ENCODE assay signal across 9 cellular contexts in the genomic region with DNA sequence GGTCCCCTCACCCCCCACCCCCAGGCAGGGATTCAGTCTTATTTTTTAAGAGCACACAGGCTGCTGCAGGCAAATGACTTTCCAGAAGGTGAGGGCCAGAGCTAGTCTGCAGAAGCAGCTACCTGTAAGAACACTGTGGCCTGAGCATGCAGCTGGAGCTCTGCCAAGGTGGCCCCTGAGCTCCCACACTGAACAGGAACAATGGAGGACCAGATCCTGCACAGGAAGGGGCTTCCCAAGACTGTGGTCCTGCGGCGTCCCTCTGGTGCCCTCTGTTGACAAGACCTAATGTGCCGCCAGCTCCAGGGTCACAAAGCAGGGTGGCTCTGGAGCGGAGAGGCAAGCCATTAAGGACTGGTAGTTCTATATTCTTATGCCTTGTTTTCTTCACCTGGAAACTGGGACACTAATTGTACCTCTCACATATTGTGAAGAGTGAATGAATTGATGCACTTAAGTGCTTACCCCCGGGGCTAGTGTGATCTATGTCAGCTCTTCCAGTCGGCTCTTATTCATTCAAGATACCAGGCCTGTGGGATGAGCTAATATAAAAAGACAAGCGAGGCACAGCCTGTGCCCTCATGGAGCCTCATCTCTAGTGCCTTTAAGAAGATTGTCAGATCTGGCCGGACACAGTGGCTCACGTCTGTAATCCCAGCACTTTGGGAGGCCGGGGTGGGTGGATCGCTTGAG. TPM values are rescaled to one million over a fixed set of nuclear protein-coding genes. Genes with fewer than 3 reads are reported as not detected.
DNase-seq lines count a peak whose midpoint lies in the region; ATAC-seq, FAIRE-seq and TF ChIP-seq lines count a peak whose summit lies in the region.
"Had no signal": no experiment of that assay in that cellular context is flagged by ENCODE, and none has a peak within 500 bp of the region (broad histone marks: within the 10 kb centered on the region; RNA-seq: fewer than 3 reads in every experiment).

No MANE protein-coding gene starts in this region.

- peaks cover 0 to 4% (median 0%) of the 10 kb centered on the region in 5 experiments for H3K9me3 Mint-ChIP-seq in brain

- TF ChIP-seq CTCF in D721Med (IDR thresholded peaks at IDR 0.05; ENCODE audit: insufficient read depth, missing control alignments) (peak; percentile 87), HFF-Myc (IDR thresholded peaks at IDR 0.05; ENCODE audit: low read depth, low read length, missing control alignments) (peak; percentile 74), brain (conservative IDR thresholded peaks at IDR 0.05) (peak; percentile 61 to 73), right lobe of liver (IDR thresholded peaks at IDR 0.05) (peak; percentile 41 to 71 (median 68)), transverse colon (IDR thresholded peaks at IDR 0.05) (peak in 4 of 5 experiments; percentile 38 to 53 (median 46))

- H3K4me1 ChIP-seq in right lobe of liver (no peaks in the 10 kb centered on the region), transverse colon (no peaks in the 10 kb centered on the region)

- H3K27me3 ChIP-seq in right lobe of liver (no peaks in the 10 kb centered on the region), transverse colon (peaks cover 14% of the 10 kb centered on the region)

- DNase-seq in D721Med (ENCODE audit: insufficient read length, low spot score) (peak; percentile 62), HFF-Myc (ENCODE audit: extremely low read depth, low read depth) (no peak), NCI-H748 treated with DMSO at 0.1 percent for 48 hours (lab: John Stamatoyannopoulos, UW) (peak; percentile 72), right lobe of liver (peak; percentile 60 to 70 (median 60)), transverse colon (peak; percentile 51)

- no peaks in the 10 kb centered on the region for H3K9me3 ChIP-seq in right lobe of liver
- no peaks in the 10 kb centered on the region for H3K9me3 ChIP-seq in transverse colon
- H3K9me3 ChIP-seq: neutrophil had no signal

- TF ChIP-seq EP300 in transverse colon (IDR thresholded peaks at IDR 0.05; ENCODE audit: low read depth): no peak

- no peak overlapping the region for H3K4me3 Mint-ChIP-seq in brain

- peaks cover 8% of the 10 kb centered on the region for H3K4me1 Mint-ChIP-seq in brain

- no peak overlapping the region for H3K27ac Mint-ChIP-seq in brain

- ATAC-seq in right lobe of liver: peak; percentile 89 to 97 (median 92)
- no peak for ATAC-seq in HG02588 (IDR thresholded peaks at IDR 0.05; ENCODE audit: unreplicated experiment)
- no peak for ATAC-seq in HG02642 (IDR thresholded peaks at IDR 0.05; ENCODE audit: poor library complexity, unreplicated experiment)

- TF ChIP-seq POLR2A in right lobe of liver (IDR thresholded peaks at IDR 0.05): no peak
- TF ChIP-seq POLR2A in transverse colon (IDR thresholded peaks at IDR 0.05): no peak

- 59% methylated on average over 7 of the region's 11 CpGs for WGBS in right lobe of liver (ENCODE audit: insufficient coverage, low coverage, low lambda C conversion rate, missing lambda C conversion rate)
- 54 to 60% methylated on average over 2 to 11 of the region's 11 CpGs for WGBS in transverse colon (ENCODE audit: low coverage in 1 of 2), 2 donors

- H3K36me3 ChIP-seq in right lobe of liver (no peaks in the 10 kb centered on the region), transverse colon (no peaks in the 10 kb centered on the region)
- H3K36me3 ChIP-seq: neutrophil had no signal

- in situ Hi-C loops in transverse colon (cut with MboI; ENCODE audit: low pct_ligation_motif_present in 1 of 4, low pct_unique_long_range_greater_than_20kb in 1 of 4, low sequenced_read_pairs in 3 of 4): loop anchor here in 1 of 4 donors (25.0 kb wide), 1 partner anchor 175 kb away; no protein-coding TSS in a partner anchor

- intact Hi-C loops in right lobe of liver (cut with DNase I): loop anchor here in 1 of 2 donors (10.0 kb wide), 1 partner anchor 162 kb away; no protein-coding TSS in a partner anchor
- intact Hi-C loops in transverse colon (cut with DNase I; ENCODE audit: low total_unique reads): no loop called here

- H3K27me3 Mint-ChIP-seq in brain: peaks cover 4% of the 10 kb centered on the region

- no peak overlapping the region for H3K27ac ChIP-seq in right lobe of liver
- H3K27ac ChIP-seq in transverse colon: no peak overlapping the region
- H3K27ac ChIP-seq: neutrophil had no signal

- no peaks in the 10 kb centered on the region for H3K36me3 Mint-ChIP-seq in brain

- H3K4me3 ChIP-seq in HFF-Myc (replicated peaks; ENCODE audit: low read depth, low read length) (no peak overlapping the region), right lobe of liver (no peak overlapping the region), transverse colon (no peak overlapping the region)

- FAIRE-seq in D721Med (lab: Jason Lieb, UNC): no peak

RNA-seq across cellular contexts. Expression of a gene that starts 8.0 kb away (rescaled TPM):
- polyA plus RNA-seq in brain (ENCODE audit: insufficient read depth, low read depth, low replicate concordance): 33.2 TPM
- total RNA-seq in right lobe of liver (10 to 100 TPM; 14.5 to 21.5 (median 15.6) TPM), transverse colon (10 to 100 TPM; 16.1 to 41.4 (median 31.0) TPM)

RNA-seq across cellular contexts. Expression of a gene that starts 49.9 kb away (rescaled TPM):
- polyA plus RNA-seq in brain (ENCODE audit: insufficient read depth, low read depth, low replicate concordance): 19.6 TPM
- total RNA-seq in right lobe of liver (10 to 100 TPM in 4 of 6 experiments, 1 to 10 TPM in 2; 8.1 to 16.1 (median 11.5) TPM), transverse colon (10 to 100 TPM; 19.8 to 42.4 (median 32.3) TPM)

Comparison
In these comparisons a context has a peak if more than half of its experiments do, and no peak if none do; other contexts are left out.
1. ATAC-seq: peak in right lobe of liver (4 of 4); none in HG02588 (single experiment) and HG02642 (single experiment).
2. Peak in every context shown above with its lines, with median percentiles within 50 percentile points of each other: CTCF ChIP-seq.